8 cellular contexts compared by ENCODE assay signal in the genomic region with DNA sequence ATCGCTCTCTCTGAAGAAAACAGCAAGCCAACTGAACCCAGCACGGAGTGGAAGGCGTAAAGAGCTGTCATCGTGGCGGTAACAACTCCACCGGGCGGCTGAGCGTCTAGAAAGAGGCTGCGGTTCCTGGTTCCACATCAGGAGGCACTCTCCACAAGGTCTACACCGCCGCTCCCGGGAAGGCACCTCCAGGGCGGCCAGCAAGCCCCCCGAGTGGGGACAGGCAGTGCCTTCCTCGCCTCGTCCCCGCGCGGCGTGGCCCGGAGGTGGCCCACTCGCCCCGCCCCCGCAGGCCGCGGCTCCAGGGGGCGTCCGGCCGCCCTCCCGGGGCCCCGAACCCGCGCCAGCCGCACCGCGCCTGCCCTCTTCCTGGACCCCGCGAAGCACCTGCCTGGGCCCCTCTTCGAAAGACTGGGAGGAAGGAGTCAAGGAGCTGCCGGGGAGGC. TPM values are rescaled to one million over a fixed set of nuclear protein-coding genes. Genes with fewer than 3 reads are reported as not detected.
DNase-seq lines count a peak whose midpoint lies in the region; ATAC-seq and TF ChIP-seq lines count a peak whose summit lies in the region.

No MANE protein-coding gene starts in this region.

- peaks cover 7% of the 10 kb centered on the region for H4K20me1 ChIP-seq in smooth muscle cell (ENCODE audit: low read depth)

- H3K27ac ChIP-seq in SK-N-MC (peak overlapping the region; percentile 58), smooth muscle cell (ENCODE audit: low read depth) (peak overlapping the region; percentile 28)

- H3K79me2 ChIP-seq in smooth muscle cell (ENCODE audit: low read depth), result peaks cover 16% of the 10 kb centered on the region

- H3K4me2 ChIP-seq in smooth muscle cell, result peak overlapping the region; percentile 93

- DNase-seq in BJ (ENCODE audit: low read depth) (no peak), SK-N-MC (ENCODE audit: low read depth, low spot score) (no peak), anterior cingulate cortex (lab: John Stamatoyannopoulos, UW) (peak in 44 of 58 donors; percentile 2 to 79 (median 47)), smooth muscle cell (lab: John Stamatoyannopoulos, UW; ENCODE audit: unreplicated experiment) (no peak), NCI-H1105 treated with DMSO at 0.1 percent for 48 hours (lab: John Stamatoyannopoulos, UW) (no peak)

- CTCF ChIA-PET in BJ (lab: Yijun Ruan, JAX), result interaction anchor here (0.7 to 4.6 kb wide), 10 partner anchors 10 to 297 kb away, joined by 3 to 15 read pairs (median 4); no protein-coding TSS in a partner anchor

- H3K9me3 ChIP-seq in SK-N-MC (ENCODE audit: low read depth, low read length) (no peaks in the 10 kb centered on the region), iPS-18c (ENCODE audit: control insufficient read depth, insufficient read depth, low read length) (peaks cover 2% of the 10 kb centered on the region), smooth muscle cell (replicated peaks; ENCODE audit: low read depth) (no peaks in the 10 kb centered on the region)

- TF ChIP-seq CTCF in BJ (IDR thresholded peaks at IDR 0.05; ENCODE audit: insufficient read depth, low read depth, low read length) (no peak), smooth muscle cell (IDR thresholded peaks at IDR 0.05; ENCODE audit: borderline replicate concordance, insufficient read depth, poor library complexity, severe bottlenecking) (peak; percentile 26)

- peak; percentile 41 for ATAC-seq in GM19035 (IDR thresholded peaks at IDR 0.05; ENCODE audit: unreplicated experiment)
- peak; percentile 32 for ATAC-seq in HG03280 (IDR thresholded peaks at IDR 0.05; ENCODE audit: unreplicated experiment)

- H3K9ac ChIP-seq in SK-N-MC (ENCODE audit: insufficient read length) (peak overlapping the region; percentile 88), smooth muscle cell (ENCODE audit: low read depth) (peak overlapping the region; percentile 68)

- H3K4me1 ChIP-seq in smooth muscle cell (ENCODE audit: low read depth), result peaks cover 10% of the 10 kb centered on the region

- peaks cover 3% of the 10 kb centered on the region for H3F3A ChIP-seq in smooth muscle cell (ENCODE audit: low read depth)

- peak overlapping the region; percentile 99 for H2AFZ ChIP-seq in smooth muscle cell (ENCODE audit: low read depth)

- H3K4me3 ChIP-seq in BJ (ENCODE audit: low read depth, low read length) (peak overlapping the region; percentile 97), SK-N-MC (peak overlapping the region; percentile 92), iPS-18c (ENCODE audit: insufficient read depth, low read depth, low read length) (peak overlapping the region; percentile 67), smooth muscle cell (peak overlapping the region; percentile 85)

- under 1% methylated on average over 26 of the region's 40 CpGs for WGBS in smooth muscle cell (ENCODE audit: low lambda C conversion rate)

- POLR2A ChIA-PET in BJ (lab: Charles Lee), result interaction anchor here (0.6 kb wide), 2 partner anchors 46 to 285 kb away, joined by 3 read pairs; a partner anchor contains a TSS

- H3K27me3 ChIP-seq in BJ (ENCODE audit: control insufficient read depth, insufficient read depth, low read length) (no peaks in the 10 kb centered on the region), smooth muscle cell (ENCODE audit: low read depth) (no peaks in the 10 kb centered on the region)

- no peaks in the 10 kb centered on the region for H3K36me3 ChIP-seq in BJ (ENCODE audit: control insufficient read depth, insufficient read depth, low read length)
- no peaks in the 10 kb centered on the region for H3K36me3 ChIP-seq in SK-N-MC (ENCODE audit: insufficient read depth, low read length)
- no peaks in the 10 kb centered on the region for H3K36me3 ChIP-seq in smooth muscle cell (ENCODE audit: low read depth)

RNA-seq across cellular contexts. Expression of a gene that starts 0.7 kb away (rescaled TPM):
- polyA plus RNA-seq in BJ (2011; rRNA removed) (1.7 and 4.3 TPM in 2 replicates), smooth muscle cell (6.2 and 6.3 TPM in 2 replicates)
- polyA minus RNA-seq in BJ (2011; rRNA and poly(A)+ RNA removed), result 5.9 and 9.4 TPM in 2 replicates
- 8.8 and 28.6 TPM in 2 replicates for total RNA-seq in smooth muscle cell

Comparison
In these comparisons a context has a peak if more than half of its experiments do, and no peak if none do; other contexts are left out.
1. DNase-seq: peak in anterior cingulate cortex (44 of 58); none in BJ (single experiment), SK-N-MC (single experiment), smooth muscle cell (single experiment) and NCI-H1105 treated with DMSO at 0.1 percent for 48 hours (single experiment).
2. Peak in every context shown above with its lines, with median percentiles within 50 percentile points of each other: H3K4me3 ChIP-seq.